In the genomic region with DNA sequence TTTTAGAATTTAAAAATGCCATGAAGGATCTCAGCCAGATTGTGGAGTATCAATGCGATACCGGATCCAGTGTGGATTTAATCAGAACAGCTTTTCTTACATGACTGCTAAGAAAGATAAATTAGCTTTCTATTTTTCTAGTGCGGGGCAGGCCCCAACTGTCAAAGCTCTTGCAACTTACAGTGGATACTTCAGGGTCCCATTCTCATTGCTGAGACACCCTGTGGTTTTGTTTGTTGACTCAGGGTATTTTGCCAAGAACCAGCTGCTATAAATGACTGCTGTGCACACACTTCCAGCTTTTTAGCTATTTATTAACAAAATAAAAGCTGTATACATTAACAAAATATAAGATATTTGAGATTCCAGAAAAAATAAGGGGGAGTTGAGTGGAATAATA, we compare ENCODE assay signal across 14 cellular contexts.
DNase-seq lines count a peak whose midpoint lies in the region; ATAC-seq and TF ChIP-seq lines count a peak whose summit lies in the region.
"Had no signal": no experiment of that assay in that cellular context is flagged by ENCODE, and none has a peak within 500 bp of the region (broad histone marks: within the 10 kb centered on the region; RNA-seq: fewer than 3 reads in every experiment).

No MANE protein-coding gene starts in this region.

- no peak overlapping the region for H2AFZ ChIP-seq in PC-3 (ENCODE audit: low read length)

- DNase-seq in A673 (ENCODE audit: low spot score), result peak; percentile 65
- DNase-seq in HuH-7 (ENCODE audit: low spot score), result peak; percentile 37
- peak; percentile 52 for DNase-seq in PC-3
- peak; percentile 81 for DNase-seq in glomerular visceral epithelial cell (ENCODE audit: extremely low spot score)
- DNase-seq in dermis blood vessel endothelial cell, result no peak
- no peak for DNase-seq in stimulated activated CD4-positive, alpha-beta T cell treated with anti-CD3 and anti-CD28 coated beads, Interleukin-1b, Interleukin-23, amount 100 ng/mL, for 48 hours
- no peak for DNase-seq in left ventricle myocardium inferior
- DNase-seq: gastrocnemius medialis, spleen, T-cell had no signal

- BruUV-seq in A673 (replicated peaks; lab: Mats Ljungman, UMichigan) (no TSS peak), PC-3 (replicated peaks; lab: Mats Ljungman, UMichigan) (no TSS peak)

- intact Hi-C loops in A673 (cut with micrococcal nuclease; ENCODE audit: unreplicated experiment) (loop anchor here (5.0 kb wide), 2 partner anchors 247 to 332 kb away; no protein-coding TSS in a partner anchor), PC-3 (cut with micrococcal nuclease) (no loop called here), left ventricle myocardium inferior (cut with micrococcal nuclease) (loop anchor here (5.0 kb wide), 1 partner anchor 247 kb away; no protein-coding TSS in a partner anchor)

- no peaks in the 10 kb centered on the region for H3K36me3 ChIP-seq in A673 (ENCODE audit: insufficient read depth, low read length, poor library complexity, severe bottlenecking)
- no peaks in the 10 kb centered on the region for H3K36me3 ChIP-seq in PC-3 (ENCODE audit: low read depth, low read length)
- H3K36me3 ChIP-seq in left ventricle myocardium inferior, result peaks cover 14% of the 10 kb centered on the region
- H3K36me3 ChIP-seq: breast epithelium, gastrocnemius medialis had no signal

- H3F3A ChIP-seq in PC-3 (ENCODE audit: low read length, unreplicated experiment), result peaks cover 2% of the 10 kb centered on the region

- no peaks in the 10 kb centered on the region for H3K79me2 ChIP-seq in PC-3 (ENCODE audit: low read length)

- H3K27me3 ChIP-seq in A673 (replicated peaks; ENCODE audit: insufficient read depth, low read depth, low read length, poor library complexity) (no peaks in the 10 kb centered on the region), PC-3 (ENCODE audit: low read length) (no peaks in the 10 kb centered on the region), left ventricle myocardium inferior (ENCODE audit: low read depth) (no peaks in the 10 kb centered on the region)
- H3K27me3 ChIP-seq: BLaER1, breast epithelium, gastrocnemius medialis, spleen had no signal

- H3K9ac ChIP-seq in PC-3 (ENCODE audit: low read length), result no peak overlapping the region
- H3K9ac ChIP-seq: BLaER1 had no signal

- peak; percentile 81 for ATAC-seq in PC-3
- no peak for ATAC-seq in GM18505 (IDR thresholded peaks at IDR 0.05; ENCODE audit: unreplicated experiment)
- ATAC-seq: gastrocnemius medialis; stimulated activated memory B cell treated with anti-CD40 and anti-IgM and Interleukin-4, amounts not matched to agents 10 μg/mL and 1 μg/mL and 100 μg/mL, for 72 hours; T-cell had no signal

- peak overlapping the region; percentile 3; the same call in 1 of the 2 replicates for H3K4me2 ChIP-seq in PC-3 (ENCODE audit: low read length)
- H3K4me2 ChIP-seq: BLaER1 had no signal

- POLR2A ChIA-PET in A673 (lab: Charles Lee; ENCODE audit: low non-redundant PET) (no interaction called here), PC-3 (lab: Charles Lee; ENCODE audit: unreplicated experiment) (no interaction called here)

- H3K4me1 ChIP-seq in A673 (ENCODE audit: insufficient read depth, low read length, poor library complexity, severe bottlenecking) (peaks cover 12% of the 10 kb centered on the region), PC-3 (ENCODE audit: insufficient read depth, low read length) (peaks cover 10% of the 10 kb centered on the region), left ventricle myocardium inferior (no peaks in the 10 kb centered on the region)
- H3K4me1 ChIP-seq: BLaER1, breast epithelium, gastrocnemius medialis, spleen had no signal

- no peaks in the 10 kb centered on the region for H3K9me2 ChIP-seq in PC-3 (replicated peaks; ENCODE audit: low read length)

- no peaks in the 10 kb centered on the region for H3K9me3 ChIP-seq in A673 (ENCODE audit: low read depth, low read length, poor library complexity, severe bottlenecking)
- no peaks in the 10 kb centered on the region for H3K9me3 ChIP-seq in PC-3 (ENCODE audit: low read length)
- no peaks in the 10 kb centered on the region for H3K9me3 ChIP-seq in left ventricle myocardium inferior (replicated peaks)
- H3K9me3 ChIP-seq: BLaER1, breast epithelium, gastrocnemius medialis, spleen had no signal

- no peak for TF ChIP-seq POLR2A in GM18505 (IDR thresholded peaks at IDR 0.05; ENCODE audit: borderline replicate concordance, extremely low read depth, insufficient read depth, insufficient read length)

- no peak for TF ChIP-seq CTCF in A673 (conservative IDR thresholded peaks at IDR 0.05; ENCODE audit: low read depth, low read length)
- TF ChIP-seq CTCF in PC-3 (conservative IDR thresholded peaks at IDR 0.05; ENCODE audit: low read depth, low read length), result no peak
- no peak for TF ChIP-seq CTCF in left ventricle myocardium inferior (IDR thresholded peaks at IDR 0.05; ENCODE audit: borderline replicate concordance)

- H3K27ac ChIP-seq in A673 (ENCODE audit: low read depth, low read length, poor library complexity, severe bottlenecking), result no peak overlapping the region
- H3K27ac ChIP-seq in PC-3 (ENCODE audit: low read length), result no peak overlapping the region
- no peak overlapping the region for H3K27ac ChIP-seq in left ventricle myocardium inferior (replicated peaks)
- H3K27ac ChIP-seq: BLaER1, breast epithelium, gastrocnemius medialis, spleen had no signal

- no peaks in the 10 kb centered on the region for H4K20me1 ChIP-seq in PC-3 (ENCODE audit: low read length)
- H4K20me1 ChIP-seq: BLaER1 had no signal

- CTCF ChIA-PET in A673 (lab: Charles Lee) (interaction anchor here (0.7 kb wide), 1 partner anchor 36 kb away, joined by 3 read pairs; no protein-coding TSS in a partner anchor), PC-3 (lab: Charles Lee) (interaction anchor here (0.5 to 1.0 kb wide), 2 partner anchors 15 to 36 kb away, joined by 4 to 7 read pairs; no protein-coding TSS in a partner anchor)

- H3K4me3 ChIP-seq in A673 (ENCODE audit: low read depth, low read length, poor library complexity, severe bottlenecking) (no peak overlapping the region), PC-3 (ENCODE audit: low read length) (no peak overlapping the region), left ventricle myocardium inferior (no peak overlapping the region)
- H3K4me3 ChIP-seq: BLaER1, breast epithelium, gastrocnemius medialis, spleen had no signal

Comparison
In these comparisons a context has a peak if more than half of its experiments do, and no peak if none do; other contexts are left out.
1. DNase-seq: peak in A673 (single experiment), HuH-7 (single experiment), PC-3 (single experiment) and glomerular visceral epithelial cell (single experiment); none in dermis blood vessel endothelial cell (single experiment), stimulated activated CD4-positive, alpha-beta T cell treated with anti-CD3 and anti-CD28 coated beads, Interleukin-1b, Interleukin-23, amount 100 ng/mL, for 48 hours (single experiment) and left ventricle myocardium inferior (single experiment).